In the genomic region with DNA sequence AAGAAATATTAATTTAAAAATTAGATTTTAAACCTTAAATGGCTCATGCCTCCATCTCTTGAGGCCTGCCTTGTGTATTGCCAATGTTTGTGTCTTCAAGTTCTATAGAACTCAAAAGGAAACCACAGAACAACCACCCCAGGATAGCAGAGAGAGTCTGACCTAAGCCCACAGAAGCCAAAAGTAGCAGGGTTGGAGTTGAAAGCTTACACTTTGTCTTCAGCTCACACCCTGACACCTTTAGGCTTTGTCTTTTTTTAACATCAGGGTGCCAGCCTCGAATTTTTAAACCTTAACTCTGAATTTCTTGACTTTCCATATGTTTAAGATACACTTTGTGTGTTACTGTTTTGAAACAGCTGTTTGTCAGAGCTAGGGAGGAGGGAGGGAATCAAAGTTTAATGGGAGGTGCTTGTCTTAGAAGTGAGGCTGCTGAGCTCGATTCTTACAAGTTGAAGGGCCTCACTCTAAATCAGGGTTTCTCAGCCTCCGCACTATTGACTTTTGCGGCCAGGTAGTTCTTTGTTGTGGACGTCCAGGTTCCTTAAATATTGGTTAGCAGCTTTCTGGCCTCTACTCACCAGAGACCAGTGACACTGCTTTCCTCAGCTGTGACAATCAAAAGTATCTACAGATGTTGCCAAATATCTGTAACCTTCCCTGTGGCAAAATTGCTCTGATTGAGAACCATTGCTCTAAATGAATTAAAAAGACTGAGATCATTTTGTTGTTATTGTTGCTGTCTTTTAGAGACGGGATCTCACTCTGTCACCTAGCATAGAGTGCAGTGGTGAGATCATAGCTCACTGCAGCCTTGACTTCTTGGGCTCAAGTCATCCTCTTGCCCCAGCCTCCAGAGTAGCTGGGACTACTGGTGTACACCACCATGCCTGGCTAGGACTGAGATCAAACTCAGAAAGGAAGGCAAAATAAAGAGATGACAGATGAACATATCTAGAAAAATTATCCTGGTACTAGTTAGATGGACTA, we compare ENCODE assay signal across 23 cellular contexts.
DNase-seq lines count a peak whose midpoint lies in the region; ATAC-seq, FAIRE-seq and TF ChIP-seq lines count a peak whose summit lies in the region.
"Had no signal": no experiment of that assay in that cellular context is flagged by ENCODE, and none has a peak within 500 bp of the region (broad histone marks: within the 10 kb centered on the region; RNA-seq: fewer than 3 reads in every experiment).

No MANE protein-coding gene starts in this region.

- CTCF ChIA-PET in GM12878 (lab: Yijun Ruan, JAX) = interaction anchor here (0.9 kb wide), 1 partner anchor 94 kb away, joined by 4 read pairs; no protein-coding TSS in a partner anchor

- FAIRE-seq in GM12878 (lab: Jason Lieb, UNC) = no peak
- FAIRE-seq: bronchial epithelial cell, H54 had no signal

- no peaks in the 10 kb centered on the region for H3K27me3 Mint-ChIP-seq in T-helper 1 cell treated with Interleukin-12 subunit alpha and Interleukin-12 subunit beta and Interleukin-4 antibody, amounts not matched to agents 30 μg/mL and 1 μg/mL, for 36 hours (ENCODE audit: low read depth)
- no peaks in the 10 kb centered on the region for H3K27me3 Mint-ChIP-seq in stimulated activated naive B cell treated with anti-CD40 and anti-IgM and Interleukin-4, amounts not matched to agents 10 μg/mL and 1 μg/mL and 100 μg/mL, for 72 hours
- H3K27me3 Mint-ChIP-seq: dendritic cell treated with granulocyte-macrophage colony-stimulating factor and Interleukin-4, amounts not matched to agents 40 ng/mL and 50 ng/mL, for 4 days; type B pancreatic cell had no signal

- TF ChIP-seq CTCF in GM12878 (IDR thresholded peaks at IDR 0.05 in 2 of 3, conservative IDR thresholded peaks at IDR 0.05 in 1 of 3; ENCODE audit: control insufficient read depth in 2 of 3, extremely low read depth in 1 of 3, insufficient read depth in 1 of 3, low read depth in 3 of 3, low read length in 3 of 3) = no peak

- intact Hi-C loops in GM12878 (cut with micrococcal nuclease; ENCODE audit: unreplicated experiment) = no loop called here

- H2AFZ ChIP-seq in GM12878 (ENCODE audit: control insufficient read depth, low read depth, low read length) = no peak overlapping the region

- SMC1A ChIA-PET in GM12878 (lab: Charles Lee; ENCODE audit: uncharacterized antibody, unreplicated experiment) = interaction anchor here (0.9 to 2.4 kb wide), 6 partner anchors 11 to 60 kb away, joined by 3 to 8 read pairs (median 5); no protein-coding TSS in a partner anchor

- WGBS in GM12878 (ENCODE audit: insufficient coverage, insufficient replicate concordance, low lambda C conversion rate, missing lambda C conversion rate) = 34% methylated on average over 6 of the region's 6 CpGs

- no peaks in the 10 kb centered on the region for H3K9me3 ChIP-seq in GM12878 (replicated peaks; ENCODE audit: control insufficient read depth, insufficient read depth, low read length)
- H3K9me3 ChIP-seq: neutrophil had no signal

- TF ChIP-seq EP300 in GM12878 (IDR thresholded peaks at IDR 0.05; ENCODE audit: borderline replicate concordance in 1 of 2, control insufficient read depth in 1 of 2, low read depth in 2 of 2, low read length in 2 of 2) = no peak

- H3K4me3 Mint-ChIP-seq in T-helper 1 cell treated with Interleukin-12 subunit alpha and Interleukin-12 subunit beta and Interleukin-4 antibody, amounts not matched to agents 30 μg/mL and 1 μg/mL, for 36 hours = peak overlapping the region; percentile 26
- no peak overlapping the region for H3K4me3 Mint-ChIP-seq in stimulated activated naive B cell treated with anti-CD40 and anti-IgM and Interleukin-4, amounts not matched to agents 10 μg/mL and 1 μg/mL and 100 μg/mL, for 72 hours
- H3K4me3 Mint-ChIP-seq: CD14-positive monocyte; dendritic cell treated with granulocyte-macrophage colony-stimulating factor and Interleukin-4, amounts not matched to agents 40 ng/mL and 50 ng/mL, for 4 days; type B pancreatic cell had no signal

- peak; percentile 27 for DNase-seq in activated gamma-delta T cell treated with Interleukin-2 at 50 U/mL for 16 hours
- DNase-seq in activated gamma-delta T cell (lab: John Stamatoyannopoulos, UW) = no peak
- no peak for DNase-seq in GM12878 (ENCODE audit: low read depth, low spot score)
- DNase-seq in stimulated activated naive B cell treated with anti-CD40 and anti-IgM and Interleukin-4, amounts not matched to agents 10 μg/mL and 1 μg/mL and 100 μg/mL, for 72 hours = no peak
- DNase-seq in GDM1 (lab: John Stamatoyannopoulos, UW) = no peak
- DNase-seq: activated CD8-positive, alpha-beta memory T cell treated with anti-CD3 and anti-CD28 coated beads, Interleukin-2, amount 50 U/mL, for 4 hours; amniotic stem cell; foreskin fibroblast; KG1; NCI-H187 treated with DMSO at 0.1 percent for 48 hours; NCI-H2227 treated with DMSO at 0.1 percent for 48 hours; NCI-H82; stomach had no signal

- no peaks in the 10 kb centered on the region for H3K79me2 ChIP-seq in GM12878 (ENCODE audit: control insufficient read depth, insufficient read depth, low read length)

- in situ Hi-C loops in GM12878 (cut with MboI) = no loop called here

- POLR2A ChIA-PET in GM12878 (lab: Charles Lee) = interaction anchor here (0.9 kb wide), 1 partner anchor 19 kb away, joined by 3 read pairs; no protein-coding TSS in a partner anchor

- no peak overlapping the region for H3K9ac ChIP-seq in GM12878 (ENCODE audit: control insufficient read depth, insufficient read depth, low read length)

- BruUV-seq in GM12878 (replicated peaks; lab: Mats Ljungman, UMichigan) = no TSS peak

- no peak for TF ChIP-seq RAD21 in GM12878 (IDR thresholded peaks at IDR 0.05; ENCODE audit: insufficient read depth, low read depth, low read length)

- no peaks in the 10 kb centered on the region for H4K20me1 ChIP-seq in GM12878 (ENCODE audit: control insufficient read depth, insufficient read depth)

- no peak overlapping the region for H3K4me3 ChIP-seq in GM12878
- H3K4me3 ChIP-seq: skin epidermis, stomach had no signal

- peaks cover 13% of the 10 kb centered on the region for H3K9me3 Mint-ChIP-seq in T-helper 1 cell treated with Interleukin-12 subunit alpha and Interleukin-12 subunit beta and Interleukin-4 antibody, amounts not matched to agents 30 μg/mL and 1 μg/mL, for 36 hours
- H3K9me3 Mint-ChIP-seq in stimulated activated naive B cell treated with anti-CD40 and anti-IgM and Interleukin-4, amounts not matched to agents 10 μg/mL and 1 μg/mL and 100 μg/mL, for 72 hours = peaks cover 4 to 7% of the 10 kb centered on the region in 2 donors
- H3K9me3 Mint-ChIP-seq: dendritic cell treated with granulocyte-macrophage colony-stimulating factor and Interleukin-4, amounts not matched to agents 40 ng/mL and 50 ng/mL, for 4 days; type B pancreatic cell had no signal

- ATAC-seq in GM12878 (peak; percentile 44), HG03342 (IDR thresholded peaks at IDR 0.05; ENCODE audit: unreplicated experiment) (no peak), HG03378 (IDR thresholded peaks at IDR 0.05; ENCODE audit: unreplicated experiment) (no peak)
- peak; percentile 72 to 91 for ATAC-seq in stimulated activated naive B cell treated with anti-CD40 and anti-IgM and Interleukin-4, amounts not matched to agents 10 μg/mL and 1 μg/mL and 100 μg/mL, for 72 hours (replicated peaks)

- no peak for TF ChIP-seq POLR2A in GM12878 (IDR thresholded peaks at IDR 0.05; ENCODE audit: low read depth, low read length)

- H3K4me1 ChIP-seq in GM12878 (ENCODE audit: control insufficient read depth, insufficient read depth, low read length) = no peaks in the 10 kb centered on the region
- H3K4me1 ChIP-seq: stomach had no signal

- peak overlapping the region; percentile 87 for H3K27ac Mint-ChIP-seq in T-helper 1 cell treated with Interleukin-12 subunit alpha and Interleukin-12 subunit beta and Interleukin-4 antibody, amounts not matched to agents 30 μg/mL and 1 μg/mL, for 36 hours
- H3K27ac Mint-ChIP-seq in stimulated activated naive B cell treated with anti-CD40 and anti-IgM and Interleukin-4, amounts not matched to agents 10 μg/mL and 1 μg/mL and 100 μg/mL, for 72 hours = peak overlapping the region; percentile 7
- H3K27ac Mint-ChIP-seq: CD14-positive monocyte; dendritic cell treated with granulocyte-macrophage colony-stimulating factor and Interleukin-4, amounts not matched to agents 40 ng/mL and 50 ng/mL, for 4 days; type B pancreatic cell had no signal

- H3K27ac ChIP-seq in GM12878 (ENCODE audit: control insufficient read depth, insufficient read depth) = no peak overlapping the region
- H3K27ac ChIP-seq: neutrophil, stomach had no signal

- H3K4me1 Mint-ChIP-seq in T-helper 1 cell treated with Interleukin-12 subunit alpha and Interleukin-12 subunit beta and Interleukin-4 antibody, amounts not matched to agents 30 μg/mL and 1 μg/mL, for 36 hours (ENCODE audit: low read depth) = peaks cover 18% of the 10 kb centered on the region
- no peaks in the 10 kb centered on the region for H3K4me1 Mint-ChIP-seq in stimulated activated naive B cell treated with anti-CD40 and anti-IgM and Interleukin-4, amounts not matched to agents 10 μg/mL and 1 μg/mL and 100 μg/mL, for 72 hours
- H3K4me1 Mint-ChIP-seq: CD14-positive monocyte had no signal

- peaks cover 9% of the 10 kb centered on the region for H3K36me3 Mint-ChIP-seq in T-helper 1 cell treated with Interleukin-12 subunit alpha and Interleukin-12 subunit beta and Interleukin-4 antibody, amounts not matched to agents 30 μg/mL and 1 μg/mL, for 36 hours (ENCODE audit: low read depth)
- no peaks in the 10 kb centered on the region for H3K36me3 Mint-ChIP-seq in stimulated activated naive B cell treated with anti-CD40 and anti-IgM and Interleukin-4, amounts not matched to agents 10 μg/mL and 1 μg/mL and 100 μg/mL, for 72 hours
- H3K36me3 Mint-ChIP-seq: CD14-positive monocyte, type B pancreatic cell had no signal

- RAD21 ChIA-PET in GM12878 (lab: Charles Lee; ENCODE audit: unreplicated experiment) = interaction anchor here (0.9 to 1.1 kb wide), 2 partner anchors 137 to 146 kb away, joined by 3 to 4 read pairs; no protein-coding TSS in a partner anchor

- H3K27me3 ChIP-seq in GM12878 (replicated peaks in 1 of 2; ENCODE audit: control insufficient read depth in 2 of 2, insufficient read depth in 2 of 2, low read length in 1 of 2) = no peaks in the 10 kb centered on the region
- H3K27me3 ChIP-seq: neutrophil, stomach had no signal

- H3K36me3 ChIP-seq in GM12878 (ENCODE audit: control insufficient read depth in 2 of 2, insufficient read depth in 2 of 2, low read length in 1 of 2) = no peaks in the 10 kb centered on the region
- H3K36me3 ChIP-seq: neutrophil, stomach had no signal

- no peak overlapping the region for H3K4me2 ChIP-seq in GM12878 (ENCODE audit: control insufficient read depth, insufficient read depth)

TF ChIP-seq in GM12878, 131 proteins besides CTCF, POLR2A, EP300 and RAD21 (continues in another document):
- no peak for TF ChIP-seq CHD1 (IDR thresholded peaks at IDR 0.05; ENCODE audit: low read depth, low read length)
- no peak for TF ChIP-seq NFXL1 (IDR thresholded peaks at IDR 0.05; ENCODE audit: borderline replicate concordance)
- TF ChIP-seq YBX1 (IDR thresholded peaks at IDR 0.05) = no peak

Comparison
In these comparisons a context has a peak if more than half of its experiments do, and no peak if none do; other contexts are left out.
1. ATAC-seq: peak in GM12878 (single experiment) and stimulated activated naive B cell treated with anti-CD40 and anti-IgM and Interleukin-4, amounts not matched to agents 10 μg/mL and 1 μg/mL and 100 μg/mL, for 72 hours (2 of 2); none in HG03342 (single experiment) and HG03378 (single experiment).